21 cellular contexts compared by ENCODE assay signal in the genomic region with DNA sequence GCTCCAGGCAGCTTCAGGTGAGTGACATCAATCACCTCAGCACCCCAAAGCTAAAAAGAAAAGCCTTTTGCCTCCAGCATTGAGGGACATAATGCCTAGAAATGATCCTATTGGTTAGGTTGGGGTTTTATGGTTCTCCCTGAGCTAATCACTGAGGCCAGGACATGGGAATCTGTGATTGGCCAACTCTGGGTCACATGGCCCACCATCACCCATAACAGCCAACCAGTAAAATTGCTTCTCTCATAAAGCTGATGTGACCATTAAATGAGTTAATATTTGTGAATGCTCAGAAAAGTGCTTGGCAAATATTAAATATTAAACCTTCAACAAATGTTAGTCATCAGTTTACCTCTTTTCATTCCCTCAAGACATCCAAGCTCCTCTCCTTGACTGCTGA.
DNase-seq lines count a peak whose midpoint lies in the region; ATAC-seq, FAIRE-seq and TF ChIP-seq lines count a peak whose summit lies in the region.
"Had no signal": no experiment of that assay in that cellular context is flagged by ENCODE, and none has a peak within 500 bp of the region (broad histone marks: within the 10 kb centered on the region; RNA-seq: fewer than 3 reads in every experiment).

No MANE protein-coding gene starts in this region.

- ATAC-seq in IMR-90 (ENCODE audit: low read depth) (no peak), K562 (no peak), HG02884 (IDR thresholded peaks at IDR 0.05; ENCODE audit: unreplicated experiment) (no peak)
- ATAC-seq: CD8-positive, alpha-beta T cell had no signal

- H3K23ac ChIP-seq in IMR-90 (ENCODE audit: low read depth, low read length) = no peak overlapping the region

- H3K9ac ChIP-seq in IMR-90 (ENCODE audit: low read depth, low read length) (no peak overlapping the region), K562 (ENCODE audit: insufficient read depth in 1 of 2, low read depth in 2 of 2, low read length in 2 of 2) (no peak overlapping the region)
- H3K9ac ChIP-seq: BLaER1 had no signal

- no peak overlapping the region for H3K56ac ChIP-seq in IMR-90 (ENCODE audit: extremely low read depth, insufficient read depth, low read length)

- H3K27ac ChIP-seq in IMR-90 (ENCODE audit: insufficient read depth, low read length) (no peak overlapping the region), K562 (ENCODE audit: extremely low read depth, low read depth, low read length) (no peak overlapping the region)
- H3K27ac ChIP-seq: BLaER1, C4-2B had no signal

- BruUV-seq in IMR-90 (replicated peaks; lab: Mats Ljungman, UMichigan) (no TSS peak), K562 (replicated peaks; lab: Mats Ljungman, UMichigan) (no TSS peak)

- H3K14ac ChIP-seq in IMR-90 (replicated peaks; ENCODE audit: low read depth, low read length) = no peak overlapping the region

- no peak for TF ChIP-seq RAD21 in IMR-90 (IDR thresholded peaks at IDR 0.05; ENCODE audit: low read length)
- TF ChIP-seq RAD21 in K562 (CRISPR knock-in tag; conservative IDR thresholded peaks at IDR 0.05 in 1 of 2, IDR thresholded peaks at IDR 0.05 in 1 of 2) = no peak

- intact Hi-C loops in IMR-90 (cut with micrococcal nuclease) = no loop called here
- intact Hi-C loops in K562 (cut with micrococcal nuclease) = no loop called here

- no peak overlapping the region for H2AK9ac ChIP-seq in IMR-90 (replicated peaks; ENCODE audit: low read depth, low read length, poor library complexity)

- H4K20me1 ChIP-seq in IMR-90 (ENCODE audit: insufficient read depth, low read length) (no peaks in the 10 kb centered on the region), K562 (replicated peaks; ENCODE audit: control insufficient read depth, insufficient read depth, low read length) (no peaks in the 10 kb centered on the region)
- H4K20me1 ChIP-seq: BLaER1 had no signal

- H3K79me2 ChIP-seq in K562 (ENCODE audit: control insufficient read depth, insufficient read depth, low read length) = no peaks in the 10 kb centered on the region

- FAIRE-seq in K562 (lab: Jason Lieb, UNC) = no peak
- FAIRE-seq: G401.6, GM12892, GM19239, H54 had no signal

- H3K79me1 ChIP-seq in IMR-90 (ENCODE audit: low read depth in 1 of 2, low read length in 2 of 2) = no peaks in the 10 kb centered on the region

- no peak overlapping the region for H2BK5ac ChIP-seq in IMR-90 (ENCODE audit: low read depth, low read length, poor library complexity, severe bottlenecking)

- H2BK20ac ChIP-seq in IMR-90 (ENCODE audit: low read depth, low read length) = no peak overlapping the region

- no peak for TF ChIP-seq EP300 in K562 (IDR thresholded peaks at IDR 0.05; ENCODE audit: low read length)

- no peak overlapping the region for H2AK5ac ChIP-seq in IMR-90 (ENCODE audit: low read depth, low read length)

- H3K18ac ChIP-seq in IMR-90 (ENCODE audit: low read depth, low read length) = no peak overlapping the region

- H3K27me3 ChIP-seq in IMR-90 (ENCODE audit: control insufficient read depth, insufficient read depth, low read length) (peaks cover 9% of the 10 kb centered on the region; the same call in 1 of the 2 replicates), K562 (ENCODE audit: control insufficient read depth in 2 of 2, insufficient read depth in 2 of 2, low read length in 2 of 2) (no peaks in the 10 kb centered on the region)
- H3K27me3 ChIP-seq: BLaER1 had no signal

- no peak overlapping the region for H4K8ac ChIP-seq in IMR-90 (ENCODE audit: low read depth in 2 of 2, low read length in 2 of 2)

- 0 out of 2 replicates have a peak, but pooled peaks cover 2% of the 10 kb centered on the region for H3K9me3 ChIP-seq in IMR-90 (ENCODE audit: control insufficient read depth, insufficient read depth, low read length)
- no peaks in the 10 kb centered on the region for H3K9me3 ChIP-seq in K562 (replicated peaks; ENCODE audit: control insufficient read depth, insufficient read depth, low read depth, low read length)
- H3K9me3 ChIP-seq: BLaER1, Caco-2, HAP-1 had no signal

- H3K36me3 ChIP-seq in IMR-90 (ENCODE audit: control insufficient read depth, insufficient read depth, low read length) (no peaks in the 10 kb centered on the region), K562 (ENCODE audit: control insufficient read depth, insufficient read depth, low read length) (no peaks in the 10 kb centered on the region)
- H3K36me3 ChIP-seq: BLaER1, HAP-1 had no signal

- 0 out of 2 replicates have a peak, but pooled peaks cover 2% of the 10 kb centered on the region for H3K9me1 ChIP-seq in IMR-90 (ENCODE audit: insufficient read depth, low read length)
- no peaks in the 10 kb centered on the region for H3K9me1 ChIP-seq in K562 (ENCODE audit: control insufficient read depth, insufficient read depth, low read length)

- in situ Hi-C loops in IMR-90 (cut with MboI; ENCODE audit: low sequenced_read_pairs) (no loop called here), K562 (cut with MboI) (no loop called here)

- POLR2A ChIA-PET in IMR-90 (lab: Charles Lee; ENCODE audit: unreplicated experiment) (no interaction called here), K562 (lab: Yijun Ruan, JAX) (no interaction called here)

- no peak for DNase-seq in IMR-90
- DNase-seq in RPMI7951 (ENCODE audit: low read depth) = peak; percentile 5
- peak in 3 of 4 experiments; percentile 12 to 19 (median 19) for DNase-seq in K562 (ENCODE audit: extremely low read depth in 1 of 4, low spot score in 3 of 4)
- DNase-seq in islet precursor cell = peak; percentile 18
- DNase-seq in cerebellar nuclear complex (lab: John Stamatoyannopoulos, UW) = no peak
- no peak for DNase-seq in NCI-H1436 (lab: John Stamatoyannopoulos, UW)
- no peak for DNase-seq in NCI-H524 treated with DMSO at 0.1 percent for 48 hours (lab: John Stamatoyannopoulos, UW)
- DNase-seq: Caco-2; CD4-positive, CD25-positive, alpha-beta regulatory T cell; CD8-positive, alpha-beta T cell; DMS153; DND-41; GOT3 had no signal

- no peak overlapping the region for H2AFZ ChIP-seq in IMR-90 (replicated peaks; ENCODE audit: low read length, poor library complexity)
- H2AFZ ChIP-seq in K562 (ENCODE audit: low read depth, low read length) = no peak overlapping the region

- no peak for TF ChIP-seq POLR2A in IMR-90 (IDR thresholded peaks at IDR 0.05; ENCODE audit: low read depth, low read length)
- TF ChIP-seq POLR2A in K562 (conservative IDR thresholded peaks at IDR 0.05) = no peak

- dilution Hi-C loops in IMR-90 (cut with HindIII; ENCODE audit: low sequenced_read_pairs, unreplicated experiment) = no loop called here

- TF ChIP-seq CTCF in IMR-90 (conservative IDR thresholded peaks at IDR 0.05; ENCODE audit: low read depth, low read length) (no peak), K562 (IDR thresholded peaks at IDR 0.05 in 2 of 3, conservative IDR thresholded peaks at IDR 0.05 in 1 of 3; ENCODE audit: insufficient read depth in 2 of 3, low read depth in 1 of 3, low read length in 3 of 3) (no peak)

- H3K4me3 ChIP-seq in IMR-90 (ENCODE audit: insufficient read depth, low read depth, low read length) (no peak overlapping the region), K562 (no peak overlapping the region)
- H3K4me3 ChIP-seq: BLaER1, HAP-1 had no signal

- H4K91ac ChIP-seq in IMR-90 (ENCODE audit: insufficient read depth, low read depth, low read length) = no peak overlapping the region

- H3K4ac ChIP-seq in IMR-90 (ENCODE audit: low read depth, low read length) = no peak overlapping the region

- H2BK15ac ChIP-seq in IMR-90 (ENCODE audit: low read depth, low read length) = no peak overlapping the region

- H3K4me1 ChIP-seq in IMR-90 (ENCODE audit: control insufficient read depth, insufficient read depth, low read length) = no peaks in the 10 kb centered on the region
- H3K4me1 ChIP-seq in K562 (replicated peaks in 1 of 2; ENCODE audit: control insufficient read depth in 2 of 2, insufficient read depth in 2 of 2, low read length in 2 of 2) = no peaks in the 10 kb centered on the region
- H3K4me1 ChIP-seq: BLaER1 had no signal

- no peak overlapping the region for H4K5ac ChIP-seq in IMR-90 (ENCODE audit: low read depth, low read length)

- H3K4me2 ChIP-seq in IMR-90 (ENCODE audit: low read depth, low read length) = no peak overlapping the region
- H3K4me2 ChIP-seq in K562 (ENCODE audit: insufficient read depth, low read length) = no peak overlapping the region
- H3K4me2 ChIP-seq: BLaER1 had no signal

- no peak overlapping the region for H2BK120ac ChIP-seq in IMR-90 (ENCODE audit: low read depth, low read length)

- CTCF ChIA-PET in IMR-90 (lab: Yijun Ruan, JAX) (interaction anchor here (0.5 to 2.9 kb wide), 4 partner anchors 12 to 1294 kb away, joined by 3 to 10 read pairs (median 4); no protein-coding TSS in a partner anchor), K562 (lab: Yijun Ruan, JAX; ENCODE audit: low intra/inter-chr PET ratio) (no interaction called here)

TF ChIP-seq in IMR-90, 13 proteins besides CTCF, POLR2A, EP300 and RAD21:
- TF ChIP-seq, protein P1, sequence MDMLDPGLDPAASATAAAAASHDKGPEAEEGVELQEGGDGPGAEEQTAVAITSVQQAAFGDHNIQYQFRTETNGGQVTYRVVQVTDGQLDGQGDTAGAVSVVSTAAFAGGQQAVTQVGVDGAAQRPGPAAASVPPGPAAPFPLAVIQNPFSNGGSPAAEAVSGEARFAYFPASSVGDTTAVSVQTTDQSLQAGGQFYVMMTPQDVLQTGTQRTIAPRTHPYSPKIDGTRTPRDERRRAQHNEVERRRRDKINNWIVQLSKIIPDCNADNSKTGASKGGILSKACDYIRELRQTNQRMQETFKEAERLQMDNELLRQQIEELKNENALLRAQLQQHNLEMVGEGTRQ (IDR thresholded peaks at IDR 0.05; ENCODE audit: low read depth, low read length) = peak; percentile 77
- no peak for TF ChIP-seq MAFK (IDR thresholded peaks at IDR 0.05; ENCODE audit: low read depth, low read length)

TF ChIP-seq in K562, 482 proteins besides CTCF, POLR2A, EP300 and RAD21:
- TF ChIP-seq SMAD4 (CRISPR knock-in tag; conservative IDR thresholded peaks at IDR 0.05) = no peak
- TF ChIP-seq, protein P1 (CRISPR knock-in tag; IDR thresholded peaks at IDR 0.05) = peak; percentile 32; the same call in 1 of the 2 replicates

Comparison
In these comparisons a context has a peak if more than half of its experiments do, and no peak if none do; other contexts are left out.
1. DNase-seq: peak in RPMI7951 (single experiment), K562 (3 of 4) and islet precursor cell (single experiment); none in IMR-90 (single experiment), cerebellar nuclear complex (0 of 2), NCI-H1436 (single experiment) and NCI-H524 treated with DMSO at 0.1 percent for 48 hours (single experiment).